Comparison of ENCODE assay signal across 36 cellular contexts in the genomic region with DNA sequence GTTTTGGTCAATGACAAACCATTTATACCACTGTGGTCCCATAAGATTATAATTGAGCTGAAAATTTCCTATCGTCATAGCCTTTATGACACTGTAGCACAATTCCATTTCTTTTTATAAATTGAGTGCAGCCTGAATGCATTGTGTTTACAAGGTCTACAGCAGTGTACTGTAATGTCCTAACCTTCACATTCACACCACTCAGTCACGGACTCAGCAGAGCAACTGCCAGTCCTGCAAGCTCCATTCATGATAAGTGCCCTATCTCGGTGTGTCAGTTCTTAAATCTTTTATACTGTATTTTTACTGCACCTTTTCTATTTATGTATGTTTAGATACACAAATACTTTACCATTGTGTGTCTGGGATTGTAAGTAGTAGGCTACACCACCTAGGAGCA. TPM values are rescaled to one million over a fixed set of nuclear protein-coding genes. Genes with fewer than 3 reads are reported as not detected.
"Had no signal": no experiment of that assay in that cellular context is flagged by ENCODE, and none has a peak within 500 bp of the region (broad histone marks: within the 10 kb centered on the region; RNA-seq: fewer than 3 reads in every experiment).

No MANE protein-coding gene starts in this region.

- ATAC-seq: activated naive CD4-positive, alpha-beta T cell treated with anti-CD3 and anti-CD28 coated beads, Interleukin-2, amount 50 U/mL, for 72 hours; activated naive CD8-positive, alpha-beta T cell treated with anti-CD3 and anti-CD28 coated beads, Interleukin-2, amount 50 U/mL, for 24 hours; activated T-cell treated with anti-CD3 and anti-CD28 coated beads, Interleukin-2, amount 50 U/mL, for 4 hours; activated T-cell treated with anti-CD3 and anti-CD28 coated beads, Interleukin-2, amount 50 U/mL, for 72 hours; activated T-helper 17 cell treated with anti-CD3 and anti-CD28 coated beads, Interleukin-2, amount 50 U/mL, for 72 hours; body of pancreas had no signal

- H3K4me3 ChIP-seq: adrenal gland, ascending aorta, body of pancreas, breast epithelium, cardiac muscle cell had no signal

- H3K27me3 ChIP-seq: adrenal gland, ascending aorta, body of pancreas, brain microvascular endothelial cell, breast epithelium, cardiac muscle cell had no signal

- H3K36me3 ChIP-seq: adrenal gland, ascending aorta, brain microvascular endothelial cell, breast epithelium had no signal

- DNase-seq: activated effector memory CD4-positive, alpha-beta T cell treated with anti-CD3 and anti-CD28 coated beads, Interleukin-2, amount 50 U/mL, for 16 hours; activated effector memory CD4-positive, alpha-beta T cell treated with Interleukin-2 at 50 U/mL for 16 hours; activated gamma-delta T cell; activated gamma-delta T cell treated with Interleukin-2 at 50 U/mL for 16 hours; activated naive CD4-positive, alpha-beta T cell; activated naive CD4-positive, alpha-beta T cell treated with anti-CD3 and anti-CD28 coated beads for 36 hours; activated naive CD4-positive, alpha-beta T cell treated with anti-CD3 and anti-CD28 coated beads, Interleukin-2, amount 10 ng/mL, durations not matched to agents 7 days and 5 days; activated naive CD4-positive, alpha-beta T cell treated with anti-CD3 and anti-CD28 coated beads, Interleukin-2, amount 50 U/mL, for 16 hours; activated naive CD4-positive, alpha-beta T cell treated with Interleukin-2 at 50 U/mL for 16 hours; activated naive CD8-positive, alpha-beta T cell treated with anti-CD3 and anti-CD28 coated beads for 36 hours; activated naive CD8-positive, alpha-beta T cell treated with anti-CD3 and anti-CD28 coated beads, Interleukin-2, amount 10 ng/mL, durations not matched to agents 7 days and 5 days; activated naive CD8-positive, alpha-beta T cell treated with anti-CD3 and anti-CD28 coated beads, Interleukin-2, amount 50 U/mL, for 24 hours; activated T-cell treated with anti-CD3 and anti-CD28 coated beads for 4 hours; activated T-cell treated with anti-CD3 and anti-CD28 coated beads, Interleukin-2, amount 50 U/mL, for 1 hour; activated T-cell treated with anti-CD3 and anti-CD28 coated beads, Interleukin-2, amount 50 U/mL, for 24 hours; activated T-cell treated with anti-CD3 and anti-CD28 coated beads, Interleukin-2, amount 50 U/mL, for 4 hours; activated T-cell treated with anti-CD3 and anti-CD28 coated beads, Interleukin-2, amount 50 U/mL, for 48 hours; activated T-cell treated with anti-CD3 and anti-CD28 coated beads, Interleukin-2, amount 50 U/mL, for 72 hours; adrenal gland; amniotic stem cell; amygdala; anterior cingulate cortex; aorta; body of pancreas; brain microvascular endothelial cell; caudate nucleus; central memory CD4-positive, alpha-beta T cell; cerebellar nuclear complex had no signal

- H3K27ac ChIP-seq: adrenal gland, ascending aorta, body of pancreas, brain microvascular endothelial cell, breast epithelium, cardiac muscle cell had no signal

- H3K4me1 ChIP-seq: adrenal gland, ascending aorta, body of pancreas, breast epithelium had no signal

- H3K9me3 ChIP-seq: adrenal gland, ascending aorta, body of pancreas, breast epithelium had no signal

RNA-seq across cellular contexts. Expression of a gene that starts 55.2 kb away (rescaled TPM):
- total RNA-seq: activated naive CD4-positive, alpha-beta T cell treated with anti-CD3 and anti-CD28 coated beads for 36 hours; activated naive CD4-positive, alpha-beta T cell treated with anti-CD3 and anti-CD28 coated beads, Interleukin-2, amount 50 U/mL, for 72 hours; activated naive CD8-positive, alpha-beta T cell treated with anti-CD3 and anti-CD28 coated beads for 36 hours; activated naive CD8-positive, alpha-beta T cell treated with anti-CD3 and anti-CD28 coated beads, Interleukin-2, amount 10 ng/mL, durations not matched to agents 7 days and 5 days; activated T-cell treated with anti-CD3 and anti-CD28 coated beads, Interleukin-2, amount 50 U/mL, for 4 hours; activated T-cell treated with anti-CD3 and anti-CD28 coated beads, Interleukin-2, amount 50 U/mL, for 72 hours; activated T-helper 1 cell treated with anti-CD3 and anti-CD28 coated beads, Interleukin-12 subunit alpha, Interleukin-12 subunit beta, Interleukin-2, Interleukin-4 antibody, amounts not matched to agents 30 ng/mL and 10 ng/mL and 1 ng/mL, durations not matched to agents 14 hours and 24 hours and 36 hours; activated T-helper 17 cell treated with anti-CD3 and anti-CD28 coated beads, Interleukin-2, amount 50 U/mL, for 72 hours; activated T-helper 2 cell treated with anti-CD3 and anti-CD28 coated beads, Interferon-gamma antibody, Interleukin-2, Interleukin-4, amounts not matched to agents 10 μg/mL and 5 μg/mL and 100 μg/mL, durations not matched to agents 14 hours and 24 hours and 36 hours; ascending aorta; bronchial epithelial cell had no signal
